ENCODE assay signal across 22 cellular contexts in the genomic region with DNA sequence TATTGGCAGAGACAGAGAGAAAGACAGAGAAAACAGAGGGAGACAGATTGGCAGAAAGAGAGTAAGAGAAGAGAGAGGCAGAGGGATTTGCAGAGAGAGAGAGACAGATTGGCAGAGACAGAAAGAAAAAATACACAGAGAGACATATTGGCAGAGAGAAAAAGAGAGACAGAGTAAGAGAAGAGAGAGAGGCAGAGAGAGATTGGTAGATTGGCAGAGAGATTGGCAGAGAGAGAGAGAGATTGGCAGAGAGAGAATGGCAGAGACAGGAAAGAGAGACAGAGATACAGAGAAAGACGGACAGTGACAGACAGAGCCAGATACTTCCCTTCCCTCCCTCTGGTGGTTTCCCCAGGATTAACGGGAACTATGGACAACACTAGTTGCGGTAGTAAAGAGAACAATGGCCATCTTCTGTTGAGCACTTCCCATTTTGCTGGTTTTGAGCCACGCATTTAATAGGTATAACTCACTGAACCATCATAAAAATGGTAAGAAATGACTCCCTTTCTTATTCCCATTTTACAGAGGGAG. TPM values are rescaled to one million over a fixed set of nuclear protein-coding genes. Genes with fewer than 3 reads are reported as not detected.
DNase-seq lines count a peak whose midpoint lies in the region; ATAC-seq and TF ChIP-seq lines count a peak whose summit lies in the region.
"Had no signal": no experiment of that assay in that cellular context is flagged by ENCODE, and none has a peak within 500 bp of the region (broad histone marks: within the 10 kb centered on the region; RNA-seq: fewer than 3 reads in every experiment).

No MANE protein-coding gene starts in this region.

- POLR2A ChIA-PET in Panc1 (lab: Charles Lee) = no interaction called here

- in situ Hi-C loops in Panc1 (cut with HindIII; ENCODE audit: low pct_unique_long_range_greater_than_20kb, low sequenced_read_pairs) = no loop called here

- CTCF ChIA-PET in Panc1 (lab: Charles Lee) = interaction anchor here (0.6 to 1.0 kb wide), 2 partner anchors 137 to 305 kb away, joined by 3 read pairs; no protein-coding TSS in a partner anchor

- peaks cover 3% of the 10 kb centered on the region for H3K4me1 Mint-ChIP-seq in glutamatergic neuron (ENCODE audit: low read depth, unreplicated experiment)
- H3K4me1 Mint-ChIP-seq: activated CD4-positive, alpha-beta memory T cell treated with anti-CD3 and anti-CD28 coated beads, Interleukin-2, amount 10 ng/mL, durations not matched to agents 7 days and 5 days; activated naive CD4-positive, alpha-beta T cell treated with anti-CD3 and anti-CD28 coated beads, Interleukin-2, amount 50 U/mL, for 24 hours; immature natural killer cell; natural killer cell had no signal

- 0 out of 2 replicates have a peak, but pooled peaks have one; percentile 50 for ATAC-seq in Panc1
- ATAC-seq in HG02970 (IDR thresholded peaks at IDR 0.05; ENCODE audit: low FRiP score, unreplicated experiment) = no peak
- ATAC-seq in HG03342 (IDR thresholded peaks at IDR 0.05; ENCODE audit: unreplicated experiment) = no peak
- ATAC-seq: natural killer cell had no signal

- H3K9me3 Mint-ChIP-seq in glutamatergic neuron (ENCODE audit: unreplicated experiment) = peaks cover 9% of the 10 kb centered on the region
- H3K9me3 Mint-ChIP-seq: activated CD4-positive, alpha-beta memory T cell treated with anti-CD3 and anti-CD28 coated beads, Interleukin-2, amount 10 ng/mL, durations not matched to agents 7 days and 5 days; activated naive CD4-positive, alpha-beta T cell treated with anti-CD3 and anti-CD28 coated beads, Interleukin-2, amount 50 U/mL, for 24 hours; immature natural killer cell; natural killer cell had no signal

- H3K36me3 ChIP-seq in H7 (replicated peaks; ENCODE audit: control insufficient read depth, insufficient read depth, low read length) (no peaks in the 10 kb centered on the region), Panc1 (ENCODE audit: control insufficient read depth, insufficient read depth, low read length) (no peaks in the 10 kb centered on the region)
- H3K36me3 ChIP-seq: BLaER1, Peyer's patch, thoracic aorta had no signal

- H3K27me3 ChIP-seq in H7 (ENCODE audit: control insufficient read depth, insufficient read depth, low read length) (peaks cover 53% of the 10 kb centered on the region), Panc1 (ENCODE audit: control insufficient read depth, insufficient read depth, low read length) (peaks cover 3% of the 10 kb centered on the region; the same call in 1 of the 2 replicates)

- intact Hi-C loops in Panc1 (cut with micrococcal nuclease; ENCODE audit: unreplicated experiment) = no loop called here

- H3K36me3 Mint-ChIP-seq in glutamatergic neuron (ENCODE audit: unreplicated experiment) = peaks cover 6% of the 10 kb centered on the region
- H3K36me3 Mint-ChIP-seq: activated naive CD4-positive, alpha-beta T cell treated with anti-CD3 and anti-CD28 coated beads, Interleukin-2, amount 50 U/mL, for 24 hours; immature natural killer cell; natural killer cell had no signal

- H3K4me3 Mint-ChIP-seq in glutamatergic neuron (ENCODE audit: unreplicated experiment) = no peak overlapping the region
- H3K4me3 Mint-ChIP-seq: activated CD4-positive, alpha-beta memory T cell treated with anti-CD3 and anti-CD28 coated beads, Interleukin-2, amount 10 ng/mL, durations not matched to agents 7 days and 5 days; activated naive CD4-positive, alpha-beta T cell treated with anti-CD3 and anti-CD28 coated beads, Interleukin-2, amount 50 U/mL, for 24 hours; immature natural killer cell; natural killer cell had no signal

- peak; percentile 74 for DNase-seq in H7
- DNase-seq in Panc1 (ENCODE audit: low read depth, low spot score) = no peak
- no peak for DNase-seq in glutamatergic neuron
- DNase-seq in H4 (ENCODE audit: low spot score) = no peak
- DNase-seq: activated CD4-positive, alpha-beta memory T cell treated with anti-CD3 and anti-CD28 coated beads, Interleukin-2, amount 10 ng/mL, durations not matched to agents 7 days and 5 days; activated T-cell treated with anti-CD3 and anti-CD28 coated beads, Interleukin-2, amount 50 U/mL, for 48 hours; cortex of kidney; DMS153; GM23248; immature natural killer cell; Karpas-422; natural killer cell; NCI-H1930; NCI-H510A; Peyer's patch had no signal

- peak overlapping the region; percentile 9 for H3K27ac Mint-ChIP-seq in glutamatergic neuron (ENCODE audit: unreplicated experiment)
- H3K27ac Mint-ChIP-seq: activated CD4-positive, alpha-beta memory T cell treated with anti-CD3 and anti-CD28 coated beads, Interleukin-2, amount 10 ng/mL, durations not matched to agents 7 days and 5 days; activated naive CD4-positive, alpha-beta T cell treated with anti-CD3 and anti-CD28 coated beads, Interleukin-2, amount 50 U/mL, for 24 hours; immature natural killer cell; natural killer cell had no signal

- no peaks in the 10 kb centered on the region for H3K9me3 ChIP-seq in Panc1 (ENCODE audit: control insufficient read depth, insufficient read depth, low read depth, low read length)
- H3K9me3 ChIP-seq: Peyer's patch, thoracic aorta had no signal

- TF ChIP-seq CTCF in C4-2B (conservative IDR thresholded peaks at IDR 0.05) (peak; percentile 19; the same call in 1 of the 2 replicates), Panc1 (IDR thresholded peaks at IDR 0.05) (no peak; the same call in 1 of the 2 replicates), glutamatergic neuron (IDR thresholded peaks at IDR 0.05; ENCODE audit: partially characterized antibody, unreplicated experiment) (no peak)

- H3K4me3 ChIP-seq in H7 (ENCODE audit: insufficient read depth, low read depth, low read length) = no peak overlapping the region
- H3K4me3 ChIP-seq in Panc1 (ENCODE audit: low read depth in 2 of 2, low read length in 2 of 2) = no peak overlapping the region
- H3K4me3 ChIP-seq: BLaER1, GM23248, Peyer's patch, skin epidermis, thoracic aorta had no signal

- no TSS peak for BruUV-seq in Panc1 (replicated peaks; lab: Mats Ljungman, UMichigan)

- peaks cover 20% of the 10 kb centered on the region for H3K27me3 Mint-ChIP-seq in glutamatergic neuron (ENCODE audit: unreplicated experiment)

- no peaks in the 10 kb centered on the region for H3K4me1 ChIP-seq in Panc1 (ENCODE audit: control insufficient read depth, insufficient read depth, low read length)
- H3K4me1 ChIP-seq: BLaER1, Peyer's patch had no signal

- no peak overlapping the region for H3K27ac ChIP-seq in C4-2B
- no peak overlapping the region for H3K27ac ChIP-seq in Panc1 (ENCODE audit: low read length)
- H3K27ac ChIP-seq: BLaER1, GM23248, Peyer's patch, skin epidermis, thoracic aorta had no signal

RNA-seq across cellular contexts. Expression of gene NOS1, which starts 2.6 kb away (rescaled TPM):
- total RNA-seq in H7 (2014; rRNA removed; shearing (Covaris generic)) = 0.35 and 0.48 TPM in 2 replicates
- total RNA-seq in Panc1 (2021; ENCODE audit: unreplicated experiment) = 0.03 TPM
- polyA plus RNA-seq in Panc1 (2012; ENCODE audit: insufficient read length) = not detected
- 0.96 TPM for total RNA-seq in glutamatergic neuron (ENCODE audit: unreplicated experiment)
- total RNA-seq in H4 (2014; rRNA removed; shearing (Covaris generic)) = not detected in 2 replicates
- total RNA-seq: activated CD4-positive, alpha-beta memory T cell treated with anti-CD3 and anti-CD28 coated beads, Interleukin-2, amount 10 ng/mL, durations not matched to agents 7 days and 5 days; GM23248; natural killer cell had no signal
- polyA plus RNA-seq: GM23248, immature natural killer cell had no signal
